Comparison of ENCODE assay signal across 24 cellular contexts in genomic region chr12:54700301-54700700, GRCh38. TPM values are rescaled to one million over a fixed set of nuclear protein-coding genes. Genes with fewer than 3 reads are reported as not detected.
A peak's percentile ranks its signal among the peaks of the same experiment; 100 is the strongest.
DNase-seq lines count a peak whose midpoint lies in the region; ATAC-seq and TF ChIP-seq lines count a peak whose summit lies in the region.
"Had no signal": no experiment of that assay in that cellular context is flagged by ENCODE, and none has a peak within 500 bp of the region (broad histone marks: within the 10 kb centered on the region; RNA-seq: fewer than 3 reads in every experiment).

No MANE protein-coding gene starts in this region.

- CTCF ChIA-PET in naive thymus-derived CD4-positive, alpha-beta T cell (lab: Charles Lee): interaction anchor here (0.9 to 3.8 kb wide), 6 partner anchors 43 to 444 kb away, joined by 3 to 75 read pairs (median 18); no protein-coding TSS in a partner anchor

- H3K9me3 ChIP-seq in endodermal cell (ENCODE audit: control insufficient read depth, low read length) (no peaks in the 10 kb centered on the region), Karpas-422 (ENCODE audit: low read length) (no peaks in the 10 kb centered on the region)
- no peaks in the 10 kb centered on the region for H3K9me3 ChIP-seq in naive thymus-derived CD4-positive, alpha-beta T cell (ENCODE audit: control insufficient read depth in 2 of 3, low read length in 3 of 3)
- H3K9me3 ChIP-seq: HAP-1 had no signal

- H3K27me3 Mint-ChIP-seq in endodermal cell (ENCODE audit: insufficient read depth): no peaks in the 10 kb centered on the region
- H3K27me3 Mint-ChIP-seq in type B pancreatic cell: peaks cover 11% of the 10 kb centered on the region
- peaks cover 5 to 28% (median 14%) of the 10 kb centered on the region in 5 donors for H3K27me3 Mint-ChIP-seq in naive thymus-derived CD4-positive, alpha-beta T cell

- DNase-seq in DMS53 (lab: John Stamatoyannopoulos, UW) (peak; percentile 39), DMS53 treated with DMSO at 0.1 percent for 48 hours (lab: John Stamatoyannopoulos, UW; ENCODE audit: unreplicated experiment) (no peak), endodermal cell (no peak), left kidney (ENCODE audit: low read depth, low spot score) (peak; percentile 48), type B pancreatic cell (ENCODE audit: extremely low spot score, unreplicated experiment) (no peak), Karpas-422 (no peak)
- no peak for DNase-seq in naive thymus-derived CD4-positive, alpha-beta T cell
- DNase-seq: DMS79, EL, GDM1, GOT3, HFFc6, IMR-90, NCI-H1105, NCI-H1436 treated with DMSO at 0.1 percent for 48 hours, NCI-H187 treated with DMSO at 0.1 percent for 48 hours, NCI-H2171 treated with DMSO at 0.1 percent for 48 hours, NCI-H748 treated with DMSO at 0.1 percent for 48 hours had no signal

- H3K4me3 ChIP-seq in endodermal cell (ENCODE audit: low read length) (peak overlapping the region; percentile 28), Karpas-422 (ENCODE audit: low read length) (no peak overlapping the region)
- H3K4me3 ChIP-seq in naive thymus-derived CD4-positive, alpha-beta T cell (ENCODE audit: low read length): no peak overlapping the region
- H3K4me3 ChIP-seq: GM12878, HAP-1 had no signal

- H3K9me3 Mint-ChIP-seq in endodermal cell (no peaks in the 10 kb centered on the region), type B pancreatic cell (no peaks in the 10 kb centered on the region)
- no peaks in the 10 kb centered on the region for H3K9me3 Mint-ChIP-seq in naive thymus-derived CD4-positive, alpha-beta T cell
- H3K9me3 Mint-ChIP-seq: HFFc6 had no signal

- H3K4me3 Mint-ChIP-seq in endodermal cell (peak overlapping the region; percentile 32), type B pancreatic cell (no peak overlapping the region)
- no peak overlapping the region for H3K4me3 Mint-ChIP-seq in naive thymus-derived CD4-positive, alpha-beta T cell
- H3K4me3 Mint-ChIP-seq: HFFc6 had no signal

- no peaks in the 10 kb centered on the region for H3K79me2 ChIP-seq in Karpas-422 (ENCODE audit: low read length)

- no peak for ATAC-seq in HG03378 (IDR thresholded peaks at IDR 0.05; ENCODE audit: unreplicated experiment)
- no peak for ATAC-seq in naive thymus-derived CD4-positive, alpha-beta T cell
- ATAC-seq: GM12878 had no signal

- H2AFZ ChIP-seq in Karpas-422 (ENCODE audit: low read length): no peak overlapping the region

- H3K27ac ChIP-seq in endodermal cell (ENCODE audit: low read depth, low read length) (no peak overlapping the region), Karpas-422 (ENCODE audit: low read length) (no peak overlapping the region)
- H3K27ac ChIP-seq in naive thymus-derived CD4-positive, alpha-beta T cell (ENCODE audit: low read depth, low read length): no peak overlapping the region
- H3K27ac ChIP-seq: 22Rv1, KMS-11 had no signal

- H3K4me1 Mint-ChIP-seq in endodermal cell (peaks cover 42% of the 10 kb centered on the region), type B pancreatic cell (ENCODE audit: unreplicated experiment) (peaks cover 12% of the 10 kb centered on the region)
- H3K4me1 Mint-ChIP-seq in naive thymus-derived CD4-positive, alpha-beta T cell: no peaks in the 10 kb centered on the region

- H3K27me3 ChIP-seq in endodermal cell (ENCODE audit: control insufficient read depth, insufficient read depth, low read length, poor library complexity, severe bottlenecking) (no peaks in the 10 kb centered on the region), Karpas-422 (ENCODE audit: low read length) (no peaks in the 10 kb centered on the region)
- no peaks in the 10 kb centered on the region for H3K27me3 ChIP-seq in naive thymus-derived CD4-positive, alpha-beta T cell (ENCODE audit: control insufficient read depth in 2 of 2, insufficient read depth in 2 of 2, low read length in 2 of 2)

- intact Hi-C loops in naive thymus-derived CD4-positive, alpha-beta T cell (cut with micrococcal nuclease): loop anchor here in 1 of 2 donors (5.0 kb wide), 2 partner anchors 257 to 783 kb away; no protein-coding TSS in a partner anchor

- H3K4me2 ChIP-seq in Karpas-422 (ENCODE audit: low read depth, low read length, poor library complexity, severe bottlenecking): no peak overlapping the region
- H3K4me2 ChIP-seq: KMS-11 had no signal

- H3K9ac ChIP-seq in endodermal cell (ENCODE audit: extremely low read depth, low read length, poor library complexity, severe bottlenecking) (no peak overlapping the region), Karpas-422 (ENCODE audit: low read length) (no peak overlapping the region)
- H3K9ac ChIP-seq: KMS-11 had no signal

- peak overlapping the region; percentile 57 for H3K27ac Mint-ChIP-seq in endodermal cell
- peak overlapping the region; percentile 12 for H3K27ac Mint-ChIP-seq in type B pancreatic cell
- H3K27ac Mint-ChIP-seq in naive thymus-derived CD4-positive, alpha-beta T cell: no peak overlapping the region
- H3K27ac Mint-ChIP-seq: HFFc6 had no signal

- H3K36me3 Mint-ChIP-seq in endodermal cell (ENCODE audit: low read depth): no peaks in the 10 kb centered on the region
- H3K36me3 Mint-ChIP-seq in type B pancreatic cell: no peaks in the 10 kb centered on the region
- H3K36me3 Mint-ChIP-seq in naive thymus-derived CD4-positive, alpha-beta T cell: no peaks in the 10 kb centered on the region

- H3K36me3 ChIP-seq in endodermal cell (ENCODE audit: control insufficient read depth, insufficient read depth, low read length) (no peaks in the 10 kb centered on the region), Karpas-422 (ENCODE audit: insufficient read depth, low read length) (no peaks in the 10 kb centered on the region)
- H3K36me3 ChIP-seq in naive thymus-derived CD4-positive, alpha-beta T cell (ENCODE audit: control insufficient read depth in 2 of 3, insufficient read depth in 3 of 3, low read length in 3 of 3): no peaks in the 10 kb centered on the region
- H3K36me3 ChIP-seq: HAP-1 had no signal

- H4K20me1 ChIP-seq in Karpas-422 (ENCODE audit: insufficient read depth, low read depth, low read length): no peaks in the 10 kb centered on the region

- POLR2A ChIA-PET in naive thymus-derived CD4-positive, alpha-beta T cell (lab: Charles Lee): interaction anchor here (0.6 kb wide), 1 partner anchor 316 kb away, joined by 3 read pairs; no protein-coding TSS in a partner anchor

- TF ChIP-seq CTCF in endodermal cell (conservative IDR thresholded peaks at IDR 0.05) (no peak), type B pancreatic cell (conservative IDR thresholded peaks at IDR 0.05) (no peak)

- WGBS in endodermal cell (ENCODE audit: insufficient coverage in 1 of 2, insufficient read length in 1 of 2), 2 experiments: 45 to 82% methylated on average over 1 to 2 of the region's 2 CpGs

- no peaks in the 10 kb centered on the region for H3K9me2 ChIP-seq in Karpas-422 (replicated peaks; ENCODE audit: insufficient read depth, low read length)

- H3K4me1 ChIP-seq in endodermal cell (ENCODE audit: control insufficient read depth, insufficient read depth, low read length): peaks cover 9% of the 10 kb centered on the region
- H3K4me1 ChIP-seq in Karpas-422 (ENCODE audit: low read length): peaks cover 3% of the 10 kb centered on the region; the same call in 1 of the 2 replicates
- no peaks in the 10 kb centered on the region for H3K4me1 ChIP-seq in naive thymus-derived CD4-positive, alpha-beta T cell (ENCODE audit: control insufficient read depth in 2 of 2, insufficient read depth in 2 of 2, low read length in 2 of 2)
- H3K4me1 ChIP-seq: HAP-1 had no signal

RNA-seq across cellular contexts. Expression of gene DCD, which starts 52.1 kb away (rescaled TPM):
- not detected for total RNA-seq in endodermal cell
- not detected for polyA plus RNA-seq in endodermal cell (2013, experiment 1 of 2)
- polyA plus RNA-seq in endodermal cell (2013, experiment 2 of 2): not detected
- total RNA-seq in type B pancreatic cell (ENCODE audit: low replicate concordance): not detected in 2 replicates
- total RNA-seq in Karpas-422 (2014; rRNA removed; shearing (Covaris generic); ENCODE audit: low replicate concordance): not detected in 2 replicates
- not detected for total RNA-seq in naive thymus-derived CD4-positive, alpha-beta T cell
- not detected for polyA plus RNA-seq in naive thymus-derived CD4-positive, alpha-beta T cell
- total RNA-seq: GM12878, HFFc6, IMR-90 had no signal
- polyA plus RNA-seq: BJ, GM12878, IMR-90 had no signal

Comparison
In these comparisons a context has a peak if more than half of its experiments do, and no peak if none do; other contexts are left out.
1. DNase-seq: peak in DMS53 (single experiment) and left kidney (single experiment); none in DMS53 treated with DMSO at 0.1 percent for 48 hours (single experiment), endodermal cell (single experiment), type B pancreatic cell (single experiment), Karpas-422 (single experiment) and naive thymus-derived CD4-positive, alpha-beta T cell (0 of 9).
2. H3K27ac Mint-ChIP-seq: peak in endodermal cell (single experiment) and type B pancreatic cell (single experiment); none in naive thymus-derived CD4-positive, alpha-beta T cell (0 of 9).